15 cellular contexts compared by ENCODE assay signal in the genomic region with DNA sequence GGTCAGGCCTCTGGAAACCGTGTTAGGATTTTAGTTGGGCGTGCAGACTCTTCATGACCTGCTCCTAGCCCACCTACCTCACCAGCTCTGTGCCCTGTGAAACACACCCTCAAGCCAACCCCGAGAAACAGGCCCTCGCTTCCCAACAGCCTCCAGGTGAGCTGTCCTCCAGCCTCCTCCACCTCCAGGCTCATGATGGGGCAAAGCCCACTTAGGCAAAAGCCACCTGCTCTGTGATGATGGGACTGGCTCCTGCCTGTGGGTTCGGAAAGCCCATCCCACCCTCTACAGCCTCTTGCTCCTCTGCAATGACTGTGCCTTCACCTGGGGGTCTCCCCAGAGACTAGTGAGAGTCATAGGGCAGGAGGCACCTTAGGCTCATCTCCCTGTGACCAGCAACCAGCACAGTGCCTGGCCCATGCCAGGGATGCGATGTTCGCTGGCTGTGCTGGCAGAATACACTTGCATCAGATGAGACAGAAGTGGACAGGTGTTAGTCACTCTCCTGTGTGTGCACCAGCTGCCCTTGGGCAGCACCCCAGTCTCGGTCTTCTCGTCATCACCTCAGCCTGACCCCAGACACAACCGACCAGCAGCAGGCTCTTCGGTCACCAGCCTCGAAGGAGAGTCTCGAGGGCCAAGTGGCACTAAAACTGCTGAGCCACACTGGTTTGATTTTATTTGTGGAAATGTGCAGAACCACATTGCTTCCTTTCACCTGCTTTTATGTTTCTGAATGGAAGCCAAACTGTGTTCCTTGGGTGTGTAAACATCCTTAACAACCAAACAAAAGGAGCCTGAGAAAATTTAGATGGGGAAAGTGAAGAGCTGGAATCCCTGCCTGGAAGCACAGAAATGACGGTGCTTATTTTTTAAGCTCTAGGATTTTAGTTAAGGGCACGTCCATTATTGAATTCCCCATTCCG. TPM values are rescaled to one million over a fixed set of nuclear protein-coding genes. Genes with fewer than 3 reads are reported as not detected.
A peak's percentile ranks its signal among the peaks of the same experiment; 100 is the strongest.
DNase-seq lines count a peak whose midpoint lies in the region; ATAC-seq and TF ChIP-seq lines count a peak whose summit lies in the region.
"Had no signal": no experiment of that assay in that cellular context is flagged by ENCODE, and none has a peak within 500 bp of the region (broad histone marks: within the 10 kb centered on the region; RNA-seq: fewer than 3 reads in every experiment).

No MANE protein-coding gene starts in this region.

- H2BK15ac ChIP-seq in neuronal stem cell (ENCODE audit: low read length): no peak overlapping the region

- H3K14ac ChIP-seq in neuronal stem cell (ENCODE audit: low read length): no peak overlapping the region

- H2BK5ac ChIP-seq in neuronal stem cell (ENCODE audit: low read length): no peak overlapping the region

- H3K4me1 ChIP-seq in heart left ventricle (peaks cover 0 to 87% (median 62%) of the 10 kb centered on the region in 12 donors), ascending aorta (peaks cover 38 to 93% of the 10 kb centered on the region in 2 donors), neuronal stem cell (ENCODE audit: control insufficient read depth in 2 of 2, insufficient read depth in 1 of 2, low read depth in 1 of 2, low read length in 2 of 2) (peaks cover 0 to 14% of the 10 kb centered on the region in 2 donors), uterus (peaks cover 0 to 26% of the 10 kb centered on the region in 2 donors), upper lobe of left lung (peaks cover 40 to 64% (median 54%) of the 10 kb centered on the region in 4 donors)

- H3K79me1 ChIP-seq in neuronal stem cell (ENCODE audit: low read depth, low read length): peaks cover 3% of the 10 kb centered on the region

- intact Hi-C loops in heart left ventricle (cut with DNase I) (loop anchor here in 9 of 10 donors (2.0 to 10.0 kb wide), 10 partner anchors 106 to 416 kb away; a partner anchor contains a TSS), left cardiac atrium (cut with DNase I) (loop anchor here (5.0 kb wide), 2 partner anchors 191 to 251 kb away; no protein-coding TSS in a partner anchor), ascending aorta (cut with DNase I) (loop anchor here (5.0 to 10.0 kb wide), 2 partner anchors 236 to 394 kb away; a partner anchor contains a TSS), uterus (cut with DNase I; ENCODE audit: low total_unique reads) (loop anchor here (5.0 to 10.0 kb wide), 3 partner anchors 84 to 251 kb away; no protein-coding TSS in a partner anchor)

- no peaks in the 10 kb centered on the region for H3K9me3 ChIP-seq in heart left ventricle
- H3K9me3 ChIP-seq in ascending aorta: no peaks in the 10 kb centered on the region
- peaks cover 0 to 2% of the 10 kb centered on the region in 2 donors for H3K9me3 ChIP-seq in neuronal stem cell (replicated peaks in 1 of 2; ENCODE audit: control insufficient read depth in 2 of 2, insufficient read depth in 1 of 2, low read depth in 1 of 2, low read length in 2 of 2)
- H3K9me3 ChIP-seq in uterus: no peaks in the 10 kb centered on the region
- H3K9me3 ChIP-seq in upper lobe of left lung: no peaks in the 10 kb centered on the region
- H3K9me3 ChIP-seq: tibial nerve had no signal

- H2AK5ac ChIP-seq in neuronal stem cell (ENCODE audit: low read depth, low read length): peak overlapping the region; percentile 65

- no peak overlapping the region for H3K4me2 ChIP-seq in neuronal stem cell (ENCODE audit: insufficient read depth, low read length, poor library complexity, severe bottlenecking)
- H3K4me2 ChIP-seq: GM23338 had no signal

- ATAC-seq in heart left ventricle (no peak), left cardiac atrium (no peak), upper lobe of left lung (ENCODE audit: low FRiP score in 2 of 2) (no peak), GM18861 (IDR thresholded peaks at IDR 0.05; ENCODE audit: unreplicated experiment) (no peak)
- ATAC-seq: activated CD4-positive, CD25-positive, alpha-beta regulatory T cell treated with anti-CD3 and anti-CD28 coated beads, Interleukin-2, amount 50 U/mL, for 24 hours had no signal

- WGBS in heart left ventricle, 4 donors: 71 to 82% (median 75%) methylated on average over 16 of the region's 16 CpGs
- no CpG with 5 or more reads among the region's 16 CpGs for WGBS in neuronal stem cell (ENCODE audit: extremely low coverage in 2 of 2, insufficient read length in 2 of 2, insufficient replicate concordance in 1 of 2), 2 donors
- WGBS in upper lobe of left lung, 2 donors: 63 to 84% methylated on average over 16 of the region's 16 CpGs

- TF ChIP-seq EP300 in upper lobe of left lung (IDR thresholded peaks at IDR 0.05): no peak

- peaks cover 0 to 34% (median 25%) of the 10 kb centered on the region in 9 donors for H3K36me3 ChIP-seq in heart left ventricle
- H3K36me3 ChIP-seq in ascending aorta: peaks cover 33 to 46% of the 10 kb centered on the region in 2 donors
- peaks cover 0 to 58% of the 10 kb centered on the region in 2 donors for H3K36me3 ChIP-seq in neuronal stem cell (replicated peaks in 1 of 2; ENCODE audit: control insufficient read depth in 2 of 2, insufficient read depth in 2 of 2, low read length in 2 of 2)
- no peaks in the 10 kb centered on the region for H3K36me3 ChIP-seq in uterus
- peaks cover 0 to 36% (median 25%) of the 10 kb centered on the region in 4 donors for H3K36me3 ChIP-seq in upper lobe of left lung

- H4K8ac ChIP-seq in neuronal stem cell (ENCODE audit: low read depth, low read length): no peak overlapping the region

- H3K4me3 ChIP-seq in heart left ventricle (peak overlapping the region in 1 of 12 donors; percentile 1), ascending aorta (peak overlapping the region; percentile 13 to 82), neuronal stem cell (ENCODE audit: low read length in 2 of 2) (peak overlapping the region in 1 of 2 donors; percentile 4), uterus (no peak overlapping the region), upper lobe of left lung (no peak overlapping the region)
- H3K4me3 ChIP-seq: GM23338, tibial nerve had no signal

- H3K4ac ChIP-seq in neuronal stem cell (ENCODE audit: low read length): peak overlapping the region; percentile 24

- H3K23ac ChIP-seq in neuronal stem cell (ENCODE audit: low read depth, low read length, poor library complexity): no peak overlapping the region

- H3K27ac ChIP-seq in heart left ventricle (peak overlapping the region in 9 of 12 donors; percentile 7 to 85 (median 54)), ascending aorta (peak overlapping the region; percentile 100), neuronal stem cell (replicated peaks; ENCODE audit: low read length) (no peak overlapping the region), uterus (peak overlapping the region; percentile 32 to 75), upper lobe of left lung (peak overlapping the region in 1 of 4 donors; percentile 51)

- TF ChIP-seq POLR2A in heart left ventricle (IDR thresholded peaks at IDR 0.05) (no peak), uterus (IDR thresholded peaks at IDR 0.05) (no peak), upper lobe of left lung (IDR thresholded peaks at IDR 0.05) (no peak)

- DNase-seq in heart left ventricle (no peak), left cardiac atrium (no peak), ascending aorta (ENCODE audit: low spot score in 2 of 2) (no peak), neuronal stem cell (ENCODE audit: low spot score) (no peak), uterus (peak in 1 of 2 donors; percentile 21), NCI-H2227 (lab: John Stamatoyannopoulos, UW; ENCODE audit: unreplicated experiment) (no peak), upper lobe of left lung (no peak)
- DNase-seq: hypothalamus; naive B cell; NCI-H2081 treated with DMSO at 0.1 percent for 48 hours; stimulated activated CD4-positive, alpha-beta T cell treated with anti-CD3 and anti-CD28 coated beads, Interleukin-2, amount 100 ng/mL, for 24 hours had no signal

- H2BK12ac ChIP-seq in neuronal stem cell (ENCODE audit: low read length): peak overlapping the region; percentile 14

- no peak overlapping the region for H2AFZ ChIP-seq in neuronal stem cell (ENCODE audit: low read length)
- H2AFZ ChIP-seq: GM23338 had no signal

- no peaks in the 10 kb centered on the region for H3K27me3 ChIP-seq in heart left ventricle
- no peaks in the 10 kb centered on the region for H3K27me3 ChIP-seq in ascending aorta
- peaks cover 0 to 6% (median 0%) of the 10 kb centered on the region in 3 experiments for H3K27me3 ChIP-seq in neuronal stem cell (ENCODE audit: control insufficient read depth in 3 of 3, insufficient read depth in 3 of 3, low read depth in 1 of 3, low read length in 3 of 3)
- no peaks in the 10 kb centered on the region for H3K27me3 ChIP-seq in uterus
- no peaks in the 10 kb centered on the region for H3K27me3 ChIP-seq in upper lobe of left lung
- H3K27me3 ChIP-seq: tibial nerve had no signal

- no peak overlapping the region for H3K9ac ChIP-seq in neuronal stem cell (ENCODE audit: low read depth, low read length, poor library complexity)

- H4K91ac ChIP-seq in neuronal stem cell (ENCODE audit: low read depth, low read length, poor library complexity): no peak overlapping the region

- no peak overlapping the region for H3K18ac ChIP-seq in neuronal stem cell (ENCODE audit: low read length)

- H2BK120ac ChIP-seq in neuronal stem cell (ENCODE audit: low read depth, low read length): no peak overlapping the region

- TF ChIP-seq CTCF in heart left ventricle (IDR thresholded peaks at IDR 0.05) (no peak), ascending aorta (IDR thresholded peaks at IDR 0.05) (no peak), uterus (IDR thresholded peaks at IDR 0.05) (no peak), upper lobe of left lung (IDR thresholded peaks at IDR 0.05) (no peak)

RNA-seq across cellular contexts. Expression of a gene that starts 10.7 kb away (rescaled TPM):
- total RNA-seq in heart left ventricle (10 to 100 TPM; 13.7 to 73.9 (median 29.1) TPM), left cardiac atrium (10 to 100 TPM; 32.8 to 57.3 TPM), ascending aorta (310 TPM), uterus (10 to 100 TPM; 15.6 to 42.4 (median 31.0) TPM), upper lobe of left lung (100 to 1,000 TPM in 3 of 6 donors, 10 to 100 TPM in 3; 51.6 to 118 (median 95.3) TPM)
- 10 to 100 TPM; 20.0 to 89.9 TPM for polyA plus RNA-seq in heart left ventricle
- polyA plus RNA-seq in neuronal stem cell (2013, experiment 1 of 2): 4.4 TPM
- polyA plus RNA-seq in neuronal stem cell (2013, experiment 2 of 2): 4.7 TPM

Comparison
In these comparisons a context has a peak if more than half of its experiments do, and no peak if none do; other contexts are left out.
1. H3K4me3 ChIP-seq: peak in ascending aorta (2 of 2); none in uterus (0 of 2) and upper lobe of left lung (0 of 4).